Comparison of ENCODE assay signal across 9 cellular contexts in genomic region chr4:88458091-88458740, GRCh38. TPM values are rescaled to one million over a fixed set of nuclear protein-coding genes. Genes with fewer than 3 reads are reported as not detected.
A peak's percentile ranks its signal among the peaks of the same experiment; 100 is the strongest.
DNase-seq lines count a peak whose midpoint lies in the region; ATAC-seq lines count a peak whose summit lies in the region.
"Had no signal": no experiment of that assay in that cellular context is flagged by ENCODE, and none has a peak within 500 bp of the region (broad histone marks: within the 10 kb centered on the region; RNA-seq: fewer than 3 reads in every experiment).

No MANE protein-coding gene starts in this region.

- POLR2A ChIA-PET in T-cell (lab: Charles Lee), result no interaction called here

- ATAC-seq in T-cell (replicated peaks in 1 of 4), result no peak
- ATAC-seq in stimulated activated memory B cell treated with anti-CD40 and anti-IgM and Interleukin-4, amounts not matched to agents 10 μg/mL and 1 μg/mL and 100 μg/mL, for 72 hours, result no peak
- no peak for ATAC-seq in HG03045 (IDR thresholded peaks at IDR 0.05; ENCODE audit: unreplicated experiment)

- CTCF ChIA-PET in T-cell (lab: Charles Lee), result interaction anchor here (0.5 to 1.3 kb wide), 3 partner anchors 160 to 609 kb away, joined by 3 to 5 read pairs (median 4); no protein-coding TSS in a partner anchor

- peaks cover 39 to 56% (median 46%) of the 10 kb centered on the region in 3 donors for H3K4me1 Mint-ChIP-seq in T-cell
- peaks cover 14% of the 10 kb centered on the region for H3K4me1 Mint-ChIP-seq in stimulated activated memory B cell treated with anti-CD40 and anti-IgM and Interleukin-4, amounts not matched to agents 10 μg/mL and 1 μg/mL and 100 μg/mL, for 72 hours

- H3K9ac ChIP-seq in iPS-18a (ENCODE audit: low read length), result no peak overlapping the region

- no peaks in the 10 kb centered on the region for H3K27me3 Mint-ChIP-seq in T-cell
- no peaks in the 10 kb centered on the region for H3K27me3 Mint-ChIP-seq in stimulated activated memory B cell treated with anti-CD40 and anti-IgM and Interleukin-4, amounts not matched to agents 10 μg/mL and 1 μg/mL and 100 μg/mL, for 72 hours

- no peaks in the 10 kb centered on the region for H3K4me1 ChIP-seq in iPS-18a (ENCODE audit: control insufficient read depth, low read depth, low read length)

- H3K27me3 ChIP-seq in iPS-18a (ENCODE audit: control insufficient read depth, insufficient read depth, low read length), result peaks cover 27% of the 10 kb centered on the region

- H3K9me3 Mint-ChIP-seq in T-cell, result no peaks in the 10 kb centered on the region
- peaks cover 5% of the 10 kb centered on the region for H3K9me3 Mint-ChIP-seq in stimulated activated memory B cell treated with anti-CD40 and anti-IgM and Interleukin-4, amounts not matched to agents 10 μg/mL and 1 μg/mL and 100 μg/mL, for 72 hours

- H3K36me3 ChIP-seq in iPS-18a (ENCODE audit: control insufficient read depth, low read depth, low read length), result no peaks in the 10 kb centered on the region

- H3K9me3 ChIP-seq in iPS-18a (ENCODE audit: control insufficient read depth, low read depth, low read length), result no peaks in the 10 kb centered on the region

- H3K4me3 Mint-ChIP-seq in T-cell, result peak overlapping the region; percentile 85 to 100 (median 100)
- H3K4me3 Mint-ChIP-seq in stimulated activated memory B cell treated with anti-CD40 and anti-IgM and Interleukin-4, amounts not matched to agents 10 μg/mL and 1 μg/mL and 100 μg/mL, for 72 hours, result peak overlapping the region; percentile 99

- peak overlapping the region; percentile 59 for H3K4me3 ChIP-seq in iPS-18a (ENCODE audit: low read length)

- peak overlapping the region; percentile 75 to 89 for H3K27ac Mint-ChIP-seq in T-cell
- peak overlapping the region; percentile 91 for H3K27ac Mint-ChIP-seq in stimulated activated memory B cell treated with anti-CD40 and anti-IgM and Interleukin-4, amounts not matched to agents 10 μg/mL and 1 μg/mL and 100 μg/mL, for 72 hours

- DNase-seq in SIG-M5 treated with dmso at 0.1 percent for 504 hours (lab: John Stamatoyannopoulos, UW; ENCODE audit: unreplicated experiment) (peak; percentile 70), SIG-M5 (lab: John Stamatoyannopoulos, UW) (no peak), T-cell (no peak), glomerular visceral epithelial cell (ENCODE audit: extremely low spot score) (no peak)
- no peak for DNase-seq in activated CD4-positive, CD25-positive, alpha-beta regulatory T cell treated with anti-CD3 and anti-CD28 coated beads, Interleukin-2, amount 50 U/mL, for 72 hours
- DNase-seq: 8988T had no signal

- no peak overlapping the region for H3K27ac ChIP-seq in iPS-18a (ENCODE audit: low read length)

- H3K36me3 Mint-ChIP-seq in T-cell, result peaks cover 16% of the 10 kb centered on the region
- H3K36me3 Mint-ChIP-seq in stimulated activated memory B cell treated with anti-CD40 and anti-IgM and Interleukin-4, amounts not matched to agents 10 μg/mL and 1 μg/mL and 100 μg/mL, for 72 hours, result peaks cover 6% of the 10 kb centered on the region

RNA-seq across cellular contexts. Expression of gene HERC5, which starts 1.3 kb away (rescaled TPM):
- total RNA-seq in T-cell, result 10 to 100 TPM in 4 of 5 donors, 1 to 10 TPM in 1; 8.1 to 15.5 (median 11.4) TPM
